9 cellular contexts compared by ENCODE assay signal in genomic region chr16:4414187-4414909, GRCh38. TPM values are rescaled to one million over a fixed set of nuclear protein-coding genes. Genes with fewer than 3 reads are reported as not detected.
DNase-seq lines count a peak whose midpoint lies in the region; ATAC-seq, FAIRE-seq and TF ChIP-seq lines count a peak whose summit lies in the region.
"Had no signal": no experiment of that assay in that cellular context is flagged by ENCODE, and none has a peak within 500 bp of the region (broad histone marks: within the 10 kb centered on the region; RNA-seq: fewer than 3 reads in every experiment).

No MANE protein-coding gene starts in this region.

- intact Hi-C loops in HepG2 (cut with micrococcal nuclease; ENCODE audit: unreplicated experiment) (no loop called here), right lobe of liver (cut with DNase I) (no loop called here), head of caudate nucleus (cut with DNase I) (no loop called here)

- FAIRE-seq in HepG2 (lab: Jason Lieb, UNC) = no peak

- H3K9me3 ChIP-seq in HepG2 (ENCODE audit: low read length) (no peaks in the 10 kb centered on the region), right lobe of liver (no peaks in the 10 kb centered on the region)

- CTCF ChIA-PET in HepG2 (lab: Yijun Ruan, JAX; ENCODE audit: low intra/inter-chr PET ratio, low total read pairs) = no interaction called here

- H3K27me3 ChIP-seq in HepG2 (ENCODE audit: control insufficient read depth in 1 of 2, insufficient read depth in 2 of 2, low read length in 2 of 2) (no peaks in the 10 kb centered on the region; a peak in 1 of 5 replicates), right lobe of liver (no peaks in the 10 kb centered on the region)
- H3K27me3 ChIP-seq: cardiac muscle cell had no signal

- H3K4me1 Mint-ChIP-seq in neural crest cell = peaks cover 35% of the 10 kb centered on the region

- H3K36me3 ChIP-seq in HepG2 (replicated peaks in 1 of 2; ENCODE audit: control insufficient read depth in 1 of 2, insufficient read depth in 2 of 2, low read length in 2 of 2) (peaks cover 4 to 15% of the 10 kb centered on the region in 2 experiments; a peak in 3 of 5 replicates), right lobe of liver (no peaks in the 10 kb centered on the region)
- H3K36me3 ChIP-seq: cardiac muscle cell had no signal

- TF ChIP-seq RAD21 in HepG2 (CRISPR knock-in tag; IDR thresholded peaks at IDR 0.05) = no peak

- in situ Hi-C loops in HepG2 (cut with HindIII; ENCODE audit: extremely low pct_ligation_motif_present, low pct_unique_long_range_greater_than_20kb) = no loop called here

- ATAC-seq in HepG2 = no peak
- ATAC-seq in right lobe of liver = no peak
- ATAC-seq in HG03520 (IDR thresholded peaks at IDR 0.05; ENCODE audit: unreplicated experiment) = peak; percentile 65

- no peaks in the 10 kb centered on the region for H4K20me1 ChIP-seq in HepG2 (ENCODE audit: insufficient read depth, low read length)

- DNase-seq in HepG2 (ENCODE audit: low spot score) = no peak
- DNase-seq in right lobe of liver = no peak
- peak; percentile 70 for DNase-seq in activated CD8-positive, alpha-beta memory T cell treated with anti-CD3 and anti-CD28 coated beads, Interleukin-2, amount 50 U/mL, for 4 hours
- DNase-seq in neural crest cell (ENCODE audit: low read depth, low spot score) = no peak
- no peak for DNase-seq in middle frontal gyrus (ENCODE audit: extremely low spot score, low spot score)
- no peak for DNase-seq in head of caudate nucleus
- no peak for DNase-seq in epidermal melanocyte (ENCODE audit: insufficient read length, low spot score)

- H3K79me2 ChIP-seq in HepG2 (ENCODE audit: insufficient read depth, low read length) = peaks cover 14% of the 10 kb centered on the region

- no peak overlapping the region for H2AFZ ChIP-seq in HepG2 (ENCODE audit: low read length)

- BruUV-seq in HepG2 (replicated peaks; lab: Mats Ljungman, UMichigan) = no TSS peak

- 88% methylated on average over 7 of the region's 7 CpGs for WGBS in HepG2 (ENCODE audit: low lambda C conversion rate)
- 70% methylated on average over 5 of the region's 7 CpGs for WGBS in right lobe of liver (ENCODE audit: insufficient coverage, low coverage, low lambda C conversion rate, missing lambda C conversion rate)

- H3K4me3 ChIP-seq in HepG2 (replicated peaks in 1 of 3; ENCODE audit: insufficient read depth in 1 of 3, low read depth in 2 of 3, low read length in 3 of 3) (no peak overlapping the region), right lobe of liver (peak overlapping the region in 1 of 3 donors; percentile 6)
- H3K4me3 ChIP-seq: cardiac muscle cell had no signal

- H3K4me2 ChIP-seq in HepG2 (ENCODE audit: low read depth, low read length) = peak overlapping the region; percentile 100; the same call in 1 of the 2 replicates

- H3K27ac Mint-ChIP-seq in neural crest cell (ENCODE audit: unreplicated experiment) = no peak overlapping the region

- TF ChIP-seq CTCF in HepG2 (CRISPR knock-in tag; IDR thresholded peaks at IDR 0.05) (no peak), right lobe of liver (IDR thresholded peaks at IDR 0.05) (no peak), neural crest cell (conservative IDR thresholded peaks at IDR 0.05) (no peak)

- no peak for TF ChIP-seq POLR2A in HepG2 (IDR thresholded peaks at IDR 0.05; ENCODE audit: insufficient read depth in 1 of 2, low read depth in 2 of 2, low read length in 2 of 2)
- TF ChIP-seq POLR2A in right lobe of liver (IDR thresholded peaks at IDR 0.05) = no peak

- no peaks in the 10 kb centered on the region for H3K9me3 Mint-ChIP-seq in neural crest cell

- H3K27ac ChIP-seq in HepG2 (ENCODE audit: extremely low read length, insufficient read depth, low read length) (no peak overlapping the region), right lobe of liver (no peak overlapping the region)
- H3K27ac ChIP-seq: cardiac muscle cell had no signal

- TF ChIP-seq EP300 in HepG2 (IDR thresholded peaks at IDR 0.05; ENCODE audit: low read depth in 2 of 2, low read length in 2 of 2) (no peak), HepG2 (CRISPR knock-in tag; IDR thresholded peaks at IDR 0.05; ENCODE audit: borderline replicate concordance) (no peak)

- peaks cover 8% of the 10 kb centered on the region for H3K27me3 Mint-ChIP-seq in neural crest cell (ENCODE audit: low read depth)

- H3K9ac ChIP-seq in HepG2 (ENCODE audit: insufficient read depth, low read depth, low read length) = 0 out of 2 replicates have a peak overlapping the region, but pooled peaks have one; percentile 80

- POLR2A ChIA-PET in HepG2 (lab: Yijun Ruan, JAX) = interaction anchor here (1.2 to 1.8 kb wide), 4 partner anchors 41 to 48 kb away, joined by 3 to 8 read pairs (median 5); no protein-coding TSS in a partner anchor

- H3K4me1 ChIP-seq in HepG2 (ENCODE audit: insufficient read depth, low read length) (peaks cover 20% of the 10 kb centered on the region), right lobe of liver (peaks cover 0 to 4% (median 2%) of the 10 kb centered on the region in 4 donors)

- no peaks in the 10 kb centered on the region for H3K36me3 Mint-ChIP-seq in neural crest cell (ENCODE audit: low read depth)

- peak overlapping the region; percentile 94 for H3K4me3 Mint-ChIP-seq in neural crest cell

RNA-seq across cellular contexts. Expression of gene CORO7, which starts 2.0 kb away (rescaled TPM):
- total RNA-seq in HepG2 (2016; rRNA removed; fragmentation: Illumina TruSeq; extraction: Trizol) = 5.9 and 9.9 TPM in 2 replicates
- total RNA-seq in HepG2 (2016; cell fraction: cytosol; rRNA removed; fragmentation: Illumina TruSeq; extraction: Trizol; ENCODE audit: low read depth) = 5.5 and 8.0 TPM in 2 replicates
- 4.0 and 11.9 TPM in 2 replicates for total RNA-seq in HepG2 (2016; cell fraction: insoluble cytoplasmic fraction; rRNA removed; fragmentation: Illumina TruSeq; extraction: Trizol)
- 3.5 and 3.8 TPM in 2 replicates for total RNA-seq in HepG2 (2016; cell fraction: membrane; rRNA removed; fragmentation: Illumina TruSeq; extraction: Trizol)
- 13.2 and 15.4 TPM in 2 replicates for total RNA-seq in HepG2 (2016; cell fraction: nucleus; rRNA removed; fragmentation: Illumina TruSeq; extraction: Trizol)
- 14.3 and 17.1 TPM in 2 replicates for polyA plus RNA-seq in HepG2 (2011; rRNA removed)
- polyA plus RNA-seq in HepG2 (2011; cell fraction: cytosol; rRNA removed) = 2.7 and 6.4 TPM in 2 replicates
- polyA plus RNA-seq in HepG2 (2011; cell fraction: nucleus; rRNA removed) = 179 and 209 TPM in 2 replicates
- 9.1 and 11.1 TPM in 2 replicates for polyA plus RNA-seq in HepG2 (2012)
- polyA plus RNA-seq in HepG2 (2016; cell fraction: cytosol; fragmentation: Illumina TruSeq; extraction: Trizol; ENCODE audit: low read depth) = 0.66 and 0.77 TPM in 2 replicates
- 4.2 and 5.3 TPM in 2 replicates for polyA plus RNA-seq in HepG2 (2016; cell fraction: insoluble cytoplasmic fraction; fragmentation: Illumina TruSeq; extraction: Trizol; ENCODE audit: low read depth)
- polyA plus RNA-seq in HepG2 (2016; cell fraction: membrane; fragmentation: Illumina TruSeq; extraction: Trizol; ENCODE audit: low read depth) = 1.1 and 2.1 TPM in 2 replicates
- polyA plus RNA-seq in HepG2 (2016; cell fraction: nucleus; fragmentation: Illumina TruSeq; extraction: Trizol; ENCODE audit: insufficient read depth, low read depth) = 28.1 and 39.8 TPM in 2 replicates
- polyA minus RNA-seq in HepG2 (2011; rRNA and poly(A)+ RNA removed; ENCODE audit: low replicate concordance) = 26.6 and 27.6 TPM in 2 replicates
- 8.2 and 9.7 TPM in 2 replicates for polyA minus RNA-seq in HepG2 (2011; cell fraction: cytosol; rRNA and poly(A)+ RNA removed)
- polyA minus RNA-seq in HepG2 (2011; cell fraction: nucleus; rRNA and poly(A)+ RNA removed) = 35.3 and 35.7 TPM in 2 replicates
- total RNA-seq in right lobe of liver = 10 to 100 TPM in 5 of 6 experiments, 1 to 10 TPM in 1; 7.8 to 22.9 (median 13.3) TPM
- total RNA-seq in neural crest cell = 43.2 and 45.4 TPM in 2 replicates

RNA-seq across cellular contexts. Expression of gene DNAJA3, which starts 11.3 kb away (rescaled TPM):
- total RNA-seq in HepG2 (2016; rRNA removed; fragmentation: Illumina TruSeq; extraction: Trizol) (75.3 and 77.0 TPM in 2 replicates), right lobe of liver (100 to 1,000 TPM in 2 of 6 experiments, 10 to 100 TPM in 4; 36.4 to 110 (median 49.0) TPM), neural crest cell (45.1 and 55.2 TPM in 2 replicates)
- 25.0 and 28.5 TPM in 2 replicates for total RNA-seq in HepG2 (2016; cell fraction: cytosol; rRNA removed; fragmentation: Illumina TruSeq; extraction: Trizol; ENCODE audit: low read depth)
- total RNA-seq in HepG2 (2016; cell fraction: insoluble cytoplasmic fraction; rRNA removed; fragmentation: Illumina TruSeq; extraction: Trizol) = 71.5 and 76.4 TPM in 2 replicates
- total RNA-seq in HepG2 (2016; cell fraction: membrane; rRNA removed; fragmentation: Illumina TruSeq; extraction: Trizol) = 43.5 and 45.7 TPM in 2 replicates
- total RNA-seq in HepG2 (2016; cell fraction: nucleus; rRNA removed; fragmentation: Illumina TruSeq; extraction: Trizol) = 42.9 and 52.3 TPM in 2 replicates
- polyA plus RNA-seq in HepG2 (2011; rRNA removed) = 79.9 and 83.3 TPM in 2 replicates
- 73.4 and 79.2 TPM in 2 replicates for polyA plus RNA-seq in HepG2 (2011; cell fraction: cytosol; rRNA removed)
- polyA plus RNA-seq in HepG2 (2011; cell fraction: nucleus; rRNA removed) = 121 and 132 TPM in 2 replicates
- polyA plus RNA-seq in HepG2 (2012) = 51.0 and 51.3 TPM in 2 replicates
- polyA plus RNA-seq in HepG2 (2016; cell fraction: cytosol; fragmentation: Illumina TruSeq; extraction: Trizol; ENCODE audit: low read depth) = 9.0 and 9.9 TPM in 2 replicates
- polyA plus RNA-seq in HepG2 (2016; cell fraction: insoluble cytoplasmic fraction; fragmentation: Illumina TruSeq; extraction: Trizol; ENCODE audit: low read depth) = 60.7 and 69.6 TPM in 2 replicates
- polyA plus RNA-seq in HepG2 (2016; cell fraction: membrane; fragmentation: Illumina TruSeq; extraction: Trizol; ENCODE audit: low read depth) = 16.3 and 18.8 TPM in 2 replicates
- polyA plus RNA-seq in HepG2 (2016; cell fraction: nucleus; fragmentation: Illumina TruSeq; extraction: Trizol; ENCODE audit: insufficient read depth, low read depth) = 95.3 and 101 TPM in 2 replicates
- 68.2 and 70.0 TPM in 2 replicates for polyA minus RNA-seq in HepG2 (2011; rRNA and poly(A)+ RNA removed; ENCODE audit: low replicate concordance)
- polyA minus RNA-seq in HepG2 (2011; cell fraction: cytosol; rRNA and poly(A)+ RNA removed) = 33.7 and 41.2 TPM in 2 replicates
- polyA minus RNA-seq in HepG2 (2011; cell fraction: nucleus; rRNA and poly(A)+ RNA removed) = 60.1 and 62.8 TPM in 2 replicates

RNA-seq across cellular contexts. Expression of gene VASN, which starts 42.7 kb away (rescaled TPM):
- 6.9 and 18.2 TPM in 2 replicates for total RNA-seq in HepG2 (2016; rRNA removed; fragmentation: Illumina TruSeq; extraction: Trizol)
- 2.8 and 3.3 TPM in 2 replicates for total RNA-seq in HepG2 (2016; cell fraction: cytosol; rRNA removed; fragmentation: Illumina TruSeq; extraction: Trizol; ENCODE audit: low read depth)
- 5.9 and 17.8 TPM in 2 replicates for total RNA-seq in HepG2 (2016; cell fraction: insoluble cytoplasmic fraction; rRNA removed; fragmentation: Illumina TruSeq; extraction: Trizol)
- 5.8 and 6.6 TPM in 2 replicates for total RNA-seq in HepG2 (2016; cell fraction: membrane; rRNA removed; fragmentation: Illumina TruSeq; extraction: Trizol)
- 22.5 and 25.6 TPM in 2 replicates for total RNA-seq in HepG2 (2016; cell fraction: nucleus; rRNA removed; fragmentation: Illumina TruSeq; extraction: Trizol)
- polyA plus RNA-seq in HepG2 (2011; rRNA removed) = 8.4 and 15.5 TPM in 2 replicates
- polyA plus RNA-seq in HepG2 (2011; cell fraction: cytosol; rRNA removed) = 9.0 and 15.7 TPM in 2 replicates
- polyA plus RNA-seq in HepG2 (2011; cell fraction: nucleus; rRNA removed) = 47.1 and 58.1 TPM in 2 replicates
- 9.8 and 16.9 TPM in 2 replicates for polyA plus RNA-seq in HepG2 (2012)
- 2.3 and 2.6 TPM in 2 replicates for polyA plus RNA-seq in HepG2 (2016; cell fraction: cytosol; fragmentation: Illumina TruSeq; extraction: Trizol; ENCODE audit: low read depth)
- polyA plus RNA-seq in HepG2 (2016; cell fraction: insoluble cytoplasmic fraction; fragmentation: Illumina TruSeq; extraction: Trizol; ENCODE audit: low read depth) = 7.7 and 10.2 TPM in 2 replicates
- 3.1 and 4.1 TPM in 2 replicates for polyA plus RNA-seq in HepG2 (2016; cell fraction: membrane; fragmentation: Illumina TruSeq; extraction: Trizol; ENCODE audit: low read depth)
- 40.8 and 43.4 TPM in 2 replicates for polyA plus RNA-seq in HepG2 (2016; cell fraction: nucleus; fragmentation: Illumina TruSeq; extraction: Trizol; ENCODE audit: insufficient read depth, low read depth)
- polyA minus RNA-seq in HepG2 (2011; rRNA and poly(A)+ RNA removed; ENCODE audit: low replicate concordance) = 1.2 and 47.2 TPM in 2 replicates
- 18.8 and 21.5 TPM in 2 replicates for polyA minus RNA-seq in HepG2 (2011; cell fraction: cytosol; rRNA and poly(A)+ RNA removed)
- 32.1 and 35.9 TPM in 2 replicates for polyA minus RNA-seq in HepG2 (2011; cell fraction: nucleus; rRNA and poly(A)+ RNA removed)
- 10 to 100 TPM; 13.5 to 22.9 (median 16.8) TPM for total RNA-seq in right lobe of liver
- total RNA-seq in neural crest cell = 0.91 and 1.2 TPM in 2 replicates
